In the genomic region with DNA sequence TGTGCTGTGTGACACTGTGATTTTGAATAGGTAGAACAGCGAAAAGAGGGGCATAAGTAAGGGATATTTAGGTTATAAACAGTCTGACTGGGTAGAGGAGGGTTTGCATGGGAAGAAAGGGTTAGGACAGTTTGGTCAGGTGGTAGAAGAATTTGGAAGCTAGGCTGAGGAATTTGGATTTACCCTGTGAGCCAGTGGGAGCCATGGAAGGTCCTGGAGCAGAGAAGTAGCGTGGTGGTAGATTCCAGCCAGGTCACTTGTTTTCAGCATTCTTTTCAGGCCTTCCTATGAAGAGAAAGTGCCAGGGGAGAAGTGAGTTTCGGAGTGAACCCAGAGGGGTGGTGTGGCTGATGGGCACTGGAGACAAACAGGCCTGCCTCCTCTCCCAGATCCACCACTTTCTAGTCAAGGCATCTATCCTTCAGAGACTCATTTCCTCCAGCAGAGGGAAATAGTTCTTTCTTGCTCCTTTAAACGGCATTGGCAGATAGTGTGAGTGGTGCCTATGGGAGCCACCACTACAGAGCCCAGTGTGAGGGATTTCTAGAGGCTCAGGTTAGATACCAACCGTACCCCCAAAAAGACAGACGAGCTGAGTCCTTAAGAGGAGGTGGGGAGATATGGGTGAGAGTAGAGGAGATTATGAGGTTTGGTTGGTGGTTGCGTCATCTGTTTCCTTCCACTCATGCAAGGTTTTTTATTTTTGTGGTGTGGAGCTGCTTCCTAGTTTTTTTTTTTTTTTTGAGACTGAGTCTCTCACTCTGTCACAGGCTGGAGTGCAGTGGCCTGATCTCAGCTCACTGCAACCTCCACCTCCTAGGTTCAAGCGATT, we compare ENCODE assay signal across 9 cellular contexts. TPM values are rescaled to one million over a fixed set of nuclear protein-coding genes. Genes with fewer than 3 reads are reported as not detected.
A peak's percentile ranks its signal among the peaks of the same experiment; 100 is the strongest.
DNase-seq lines count a peak whose midpoint lies in the region; ATAC-seq and TF ChIP-seq lines count a peak whose summit lies in the region.
"Had no signal": no experiment of that assay in that cellular context is flagged by ENCODE, and none has a peak within 500 bp of the region (broad histone marks: within the 10 kb centered on the region; RNA-seq: fewer than 3 reads in every experiment).

No MANE protein-coding gene starts in this region.

- H3K4me3 Mint-ChIP-seq in natural killer cell: peak overlapping the region; percentile 87

- DNase-seq in GM10266 (ENCODE audit: extremely low spot score) (peak; percentile 29), NAMALWA (ENCODE audit: low spot score) (peak; percentile 61), adipocyte (ENCODE audit: low read depth) (peak; percentile 56), natural killer cell (no peak), middle frontal gyrus (ENCODE audit: extremely low spot score, low spot score) (no peak), NCI-H526 treated with DMSO at 0.1 percent for 48 hours (lab: John Stamatoyannopoulos, UW) (no peak)
- DNase-seq in activated effector memory CD4-positive, alpha-beta T cell treated with Interleukin-2 at 50 U/mL for 16 hours: no peak
- DNase-seq: heart right ventricle had no signal

- no peaks in the 10 kb centered on the region for H3K9me3 ChIP-seq in adipocyte (ENCODE audit: control insufficient read depth, low read length)
- H3K9me3 ChIP-seq: heart right ventricle had no signal

- H3K27me3 Mint-ChIP-seq in natural killer cell (ENCODE audit: low read depth in 2 of 2): no peaks in the 10 kb centered on the region

- no peaks in the 10 kb centered on the region for H3K36me3 ChIP-seq in adipocyte (ENCODE audit: control insufficient read depth, insufficient read depth, low read length, severe bottlenecking)
- H3K36me3 ChIP-seq: heart right ventricle had no signal

- H3K4me1 ChIP-seq in adipocyte (ENCODE audit: control insufficient read depth, insufficient read depth, low read length): peaks cover 16% of the 10 kb centered on the region

- ATAC-seq in natural killer cell (peak; percentile 72 to 74 (median 74)), HG02870 (IDR thresholded peaks at IDR 0.05; ENCODE audit: unreplicated experiment) (no peak)

- peaks cover 82 to 87% of the 10 kb centered on the region in 2 donors for H3K4me1 Mint-ChIP-seq in natural killer cell

- H3K36me3 Mint-ChIP-seq in natural killer cell: no peaks in the 10 kb centered on the region

- TF ChIP-seq CTCF in GM10266 (IDR thresholded peaks at IDR 0.05; ENCODE audit: control insufficient read depth, insufficient read depth, low read depth, missing control alignments) (no peak), natural killer cell (IDR thresholded peaks at IDR 0.05) (no peak)

- H3K27me3 ChIP-seq in adipocyte (replicated peaks; ENCODE audit: control insufficient read depth, insufficient read depth, low read length): no peaks in the 10 kb centered on the region
- H3K27me3 ChIP-seq: heart right ventricle had no signal

- H3K27ac Mint-ChIP-seq in natural killer cell: peak overlapping the region; percentile 89 to 95

- H3K9me3 Mint-ChIP-seq in natural killer cell: no peaks in the 10 kb centered on the region

- intact Hi-C loops in natural killer cell (cut with micrococcal nuclease): loop anchor here (1.0 kb wide), 1 partner anchor 60 kb away; no protein-coding TSS in a partner anchor

- no peak overlapping the region for H3K9ac ChIP-seq in adipocyte (ENCODE audit: low read length)

- H3K4me3 ChIP-seq in adipocyte (ENCODE audit: low read length): no peak overlapping the region
- H3K4me3 ChIP-seq: heart right ventricle had no signal

RNA-seq across cellular contexts. Expression of gene PXK, which starts 21.2 kb away (rescaled TPM):
- total RNA-seq in natural killer cell: 10 to 100 TPM; 42.1 to 53.8 (median 48.9) TPM

RNA-seq across cellular contexts. Expression of gene HTD2, which starts 47.6 kb away (rescaled TPM):
- total RNA-seq in natural killer cell: 1 to 10 TPM; 3.3 to 5.5 (median 3.7) TPM

RNA-seq across cellular contexts. Expression of gene RPP14, which starts 47.9 kb away (rescaled TPM):
- 10 to 100 TPM; 13.1 to 18.8 (median 17.0) TPM for total RNA-seq in natural killer cell

Comparison
In these comparisons a context has a peak if more than half of its experiments do, and no peak if none do; other contexts are left out.
1. DNase-seq: peak in GM10266 (single experiment), NAMALWA (single experiment) and adipocyte (single experiment); none in natural killer cell (single experiment), middle frontal gyrus (single experiment), NCI-H526 treated with DMSO at 0.1 percent for 48 hours (single experiment) and activated effector memory CD4-positive, alpha-beta T cell treated with Interleukin-2 at 50 U/mL for 16 hours (single experiment).